1 cellular context compared by ENCODE assay signal in genomic region chr20:57435498-57436222, GRCh38.
TF ChIP-seq lines count a peak whose summit lies in the region.

No MANE protein-coding gene starts in this region.

TF ChIP-seq in HepG2, 621 proteins besides CTCF, POLR2A, EP300 and RAD21 (continued from another document and continues in another):
- TF ChIP-seq RERE (CRISPR knock-in tag; IDR thresholded peaks at IDR 0.05; ENCODE audit: low read depth) (no peak), HDAC6 (IDR thresholded peaks at IDR 0.05; ENCODE audit: low read depth, low read length) (no peak), SALL2 (CRISPR knock-in tag; IDR thresholded peaks at IDR 0.05) (peak; percentile 86; the same call in 1 of the 2 replicates), CAMTA2 (CRISPR knock-in tag; IDR thresholded peaks at IDR 0.05; ENCODE audit: borderline replicate concordance) (no peak), ZFX (CRISPR knock-in tag; IDR thresholded peaks at IDR 0.05; ENCODE audit: low read depth) (no peak), KLF16 (CRISPR knock-in tag; IDR thresholded peaks at IDR 0.05) (peak in 1 of 2 experiments; percentile 80; a peak in 2 of 4 replicates), BCL6 (CRISPR knock-in tag; IDR thresholded peaks at IDR 0.05) (peak; percentile 85; the same call in 1 of the 2 replicates), RBAK (CRISPR knock-in tag; IDR thresholded peaks at IDR 0.05) (no peak), NPAS2 (CRISPR knock-in tag; IDR thresholded peaks at IDR 0.05; ENCODE audit: borderline replicate concordance) (no peak), ZBTB3 (CRISPR knock-in tag; IDR thresholded peaks at IDR 0.05; ENCODE audit: borderline replicate concordance, low read depth) (no peak), PCBP1 (IDR thresholded peaks at IDR 0.05; ENCODE audit: borderline replicate concordance, low read depth, low read length) (no peak), ZNF512B (CRISPR knock-in tag; IDR thresholded peaks at IDR 0.05; ENCODE audit: borderline replicate concordance) (no peak; the same call in 1 of the 2 replicates), GABPB1 (CRISPR knock-in tag; IDR thresholded peaks at IDR 0.05) (peak; percentile 60), ZNF33B (CRISPR knock-in tag; IDR thresholded peaks at IDR 0.05) (peak; percentile 32; the same call in 1 of the 2 replicates), GLI4 (CRISPR knock-in tag; IDR thresholded peaks at IDR 0.05; ENCODE audit: borderline replicate concordance) (peak; percentile 40; the same call in 1 of the 2 replicates), ZNF766 (CRISPR knock-in tag; IDR thresholded peaks at IDR 0.05; ENCODE audit: borderline replicate concordance) (no peak), ZNF569 (CRISPR knock-in tag; IDR thresholded peaks at IDR 0.05; ENCODE audit: borderline replicate concordance) (no peak), ZNF768 (CRISPR knock-in tag; IDR thresholded peaks at IDR 0.05) (peak; percentile 45; the same call in 1 of the 2 replicates), ZKSCAN8 (CRISPR knock-in tag; IDR thresholded peaks at IDR 0.05; ENCODE audit: borderline replicate concordance) (0 out of 2 replicates have a peak, but pooled peaks have one; percentile 44), ZNF234 (CRISPR knock-in tag; conservative IDR thresholded peaks at IDR 0.05) (no peak), MBNL3 (CRISPR knock-in tag; conservative IDR thresholded peaks at IDR 0.05) (no peak), RXRA (CRISPR knock-in tag; IDR thresholded peaks at IDR 0.05) (peak; percentile 61), THYN1 (CRISPR knock-in tag; IDR thresholded peaks at IDR 0.05; ENCODE audit: borderline replicate concordance, low read depth) (no peak), FOXA1 (IDR thresholded peaks at IDR 0.05) (no peak), FOXA1 (CRISPR knock-in tag; IDR thresholded peaks at IDR 0.05) (0 out of 2 replicates have a peak, but pooled peaks have one; percentile 20), POGZ (CRISPR knock-in tag; IDR thresholded peaks at IDR 0.05) (no peak), ATF7 (IDR thresholded peaks at IDR 0.05) (no peak), ATF7 (CRISPR knock-in tag; IDR thresholded peaks at IDR 0.05) (no peak), PAF1 (CRISPR knock-in tag; IDR thresholded peaks at IDR 0.05) (no peak), NR1H2 (CRISPR knock-in tag; IDR thresholded peaks at IDR 0.05; ENCODE audit: borderline replicate concordance, low read depth) (no peak), ZMYM4 (CRISPR knock-in tag; IDR thresholded peaks at IDR 0.05) (peak; percentile 23; the same call in 1 of the 2 replicates), FOXP1 (IDR thresholded peaks at IDR 0.05) (no peak), FOXP1 (CRISPR knock-in tag; IDR thresholded peaks at IDR 0.05) (no peak), AKNA (CRISPR knock-in tag; IDR thresholded peaks at IDR 0.05; ENCODE audit: borderline replicate concordance) (no peak), FOXC1 (CRISPR knock-in tag; IDR thresholded peaks at IDR 0.05; ENCODE audit: borderline replicate concordance) (no peak), SIN3B (IDR thresholded peaks at IDR 0.05; ENCODE audit: low read length) (no peak), ZNF530 (CRISPR knock-in tag; IDR thresholded peaks at IDR 0.05; ENCODE audit: low read depth) (no peak), ZNF543 (CRISPR knock-in tag; IDR thresholded peaks at IDR 0.05) (peak; percentile 49; the same call in 1 of the 2 replicates), ZGPAT (CRISPR knock-in tag; IDR thresholded peaks at IDR 0.05) (peak; percentile 78; the same call in 1 of the 2 replicates), HNRNPLL (IDR thresholded peaks at IDR 0.05; ENCODE audit: low read depth, low read length, poor library complexity, severe bottlenecking) (peak; percentile 84), DPF2 (CRISPR knock-in tag; IDR thresholded peaks at IDR 0.05; ENCODE audit: borderline replicate concordance, low read depth) (no peak), ZC3H4 (CRISPR knock-in tag; IDR thresholded peaks at IDR 0.05; ENCODE audit: borderline replicate concordance) (no peak)
- TF ChIP-seq, protein P1, sequence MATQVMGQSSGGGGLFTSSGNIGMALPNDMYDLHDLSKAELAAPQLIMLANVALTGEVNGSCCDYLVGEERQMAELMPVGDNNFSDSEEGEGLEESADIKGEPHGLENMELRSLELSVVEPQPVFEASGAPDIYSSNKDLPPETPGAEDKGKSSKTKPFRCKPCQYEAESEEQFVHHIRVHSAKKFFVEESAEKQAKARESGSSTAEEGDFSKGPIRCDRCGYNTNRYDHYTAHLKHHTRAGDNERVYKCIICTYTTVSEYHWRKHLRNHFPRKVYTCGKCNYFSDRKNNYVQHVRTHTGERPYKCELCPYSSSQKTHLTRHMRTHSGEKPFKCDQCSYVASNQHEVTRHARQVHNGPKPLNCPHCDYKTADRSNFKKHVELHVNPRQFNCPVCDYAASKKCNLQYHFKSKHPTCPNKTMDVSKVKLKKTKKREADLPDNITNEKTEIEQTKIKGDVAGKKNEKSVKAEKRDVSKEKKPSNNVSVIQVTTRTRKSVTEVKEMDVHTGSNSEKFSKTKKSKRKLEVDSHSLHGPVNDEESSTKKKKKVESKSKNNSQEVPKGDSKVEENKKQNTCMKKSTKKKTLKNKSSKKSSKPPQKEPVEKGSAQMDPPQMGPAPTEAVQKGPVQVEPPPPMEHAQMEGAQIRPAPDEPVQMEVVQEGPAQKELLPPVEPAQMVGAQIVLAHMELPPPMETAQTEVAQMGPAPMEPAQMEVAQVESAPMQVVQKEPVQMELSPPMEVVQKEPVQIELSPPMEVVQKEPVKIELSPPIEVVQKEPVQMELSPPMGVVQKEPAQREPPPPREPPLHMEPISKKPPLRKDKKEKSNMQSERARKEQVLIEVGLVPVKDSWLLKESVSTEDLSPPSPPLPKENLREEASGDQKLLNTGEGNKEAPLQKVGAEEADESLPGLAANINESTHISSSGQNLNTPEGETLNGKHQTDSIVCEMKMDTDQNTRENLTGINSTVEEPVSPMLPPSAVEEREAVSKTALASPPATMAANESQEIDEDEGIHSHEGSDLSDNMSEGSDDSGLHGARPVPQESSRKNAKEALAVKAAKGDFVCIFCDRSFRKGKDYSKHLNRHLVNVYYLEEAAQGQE (IDR thresholded peaks at IDR 0.05; ENCODE audit: borderline replicate concordance in 1 of 2, low read depth in 1 of 2, low read length in 2 of 2), result peak in 1 of 2 experiments; percentile 47; a peak in 3 of 4 replicates
- TF ChIP-seq, protein P2, sequence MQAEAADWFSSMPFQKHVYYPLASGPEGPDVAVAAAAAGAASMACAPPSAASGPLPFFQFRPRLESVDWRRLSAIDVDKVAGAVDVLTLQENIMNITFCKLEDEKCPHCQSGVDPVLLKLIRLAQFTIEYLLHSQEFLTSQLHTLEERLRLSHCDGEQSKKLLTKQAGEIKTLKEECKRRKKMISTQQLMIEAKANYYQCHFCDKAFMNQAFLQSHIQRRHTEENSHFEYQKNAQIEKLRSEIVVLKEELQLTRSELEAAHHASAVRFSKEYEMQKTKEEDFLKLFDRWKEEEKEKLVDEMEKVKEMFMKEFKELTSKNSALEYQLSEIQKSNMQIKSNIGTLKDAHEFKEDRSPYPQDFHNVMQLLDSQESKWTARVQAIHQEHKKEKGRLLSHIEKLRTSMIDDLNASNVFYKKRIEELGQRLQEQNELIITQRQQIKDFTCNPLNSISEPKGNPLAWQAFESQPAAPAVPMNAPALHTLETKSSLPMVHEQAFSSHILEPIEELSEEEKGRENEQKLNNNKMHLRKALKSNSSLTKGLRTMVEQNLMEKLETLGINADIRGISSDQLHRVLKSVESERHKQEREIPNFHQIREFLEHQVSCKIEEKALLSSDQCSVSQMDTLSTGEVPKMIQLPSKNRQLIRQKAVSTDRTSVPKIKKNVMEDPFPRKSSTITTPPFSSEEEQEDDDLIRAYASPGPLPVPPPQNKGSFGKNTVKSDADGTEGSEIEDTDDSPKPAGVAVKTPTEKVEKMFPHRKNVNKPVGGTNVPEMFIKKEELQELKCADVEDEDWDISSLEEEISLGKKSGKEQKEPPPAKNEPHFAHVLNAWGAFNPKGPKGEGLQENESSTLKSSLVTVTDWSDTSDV (CRISPR knock-in tag; IDR thresholded peaks at IDR 0.05), result no peak
